ENCODE assay signal across 1 cellular context in the genomic region with DNA sequence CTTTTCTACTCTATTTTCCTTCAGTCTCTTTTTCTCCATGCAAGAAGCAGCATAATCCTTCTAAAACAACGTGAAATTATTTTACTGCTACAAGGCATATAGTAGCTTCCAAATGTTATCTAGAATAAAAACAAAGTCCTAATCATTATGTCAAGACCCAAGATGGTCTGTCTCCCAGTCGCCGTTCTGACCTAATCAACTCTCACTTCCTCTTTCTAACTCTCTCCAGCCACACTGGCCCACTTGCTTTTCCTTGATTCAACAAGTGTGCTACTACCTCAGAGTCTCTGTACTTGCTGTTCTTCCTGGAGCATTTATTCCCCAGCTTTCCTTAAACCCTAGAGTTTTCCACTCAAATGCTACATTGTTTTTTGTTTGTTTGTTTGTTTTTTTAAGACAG.
TF ChIP-seq lines count a peak whose summit lies in the region.

No MANE protein-coding gene starts in this region.

TF ChIP-seq in GM12878, 131 proteins besides CTCF, POLR2A, EP300 and RAD21 (continued from another document):
- TF ChIP-seq, protein P1, sequence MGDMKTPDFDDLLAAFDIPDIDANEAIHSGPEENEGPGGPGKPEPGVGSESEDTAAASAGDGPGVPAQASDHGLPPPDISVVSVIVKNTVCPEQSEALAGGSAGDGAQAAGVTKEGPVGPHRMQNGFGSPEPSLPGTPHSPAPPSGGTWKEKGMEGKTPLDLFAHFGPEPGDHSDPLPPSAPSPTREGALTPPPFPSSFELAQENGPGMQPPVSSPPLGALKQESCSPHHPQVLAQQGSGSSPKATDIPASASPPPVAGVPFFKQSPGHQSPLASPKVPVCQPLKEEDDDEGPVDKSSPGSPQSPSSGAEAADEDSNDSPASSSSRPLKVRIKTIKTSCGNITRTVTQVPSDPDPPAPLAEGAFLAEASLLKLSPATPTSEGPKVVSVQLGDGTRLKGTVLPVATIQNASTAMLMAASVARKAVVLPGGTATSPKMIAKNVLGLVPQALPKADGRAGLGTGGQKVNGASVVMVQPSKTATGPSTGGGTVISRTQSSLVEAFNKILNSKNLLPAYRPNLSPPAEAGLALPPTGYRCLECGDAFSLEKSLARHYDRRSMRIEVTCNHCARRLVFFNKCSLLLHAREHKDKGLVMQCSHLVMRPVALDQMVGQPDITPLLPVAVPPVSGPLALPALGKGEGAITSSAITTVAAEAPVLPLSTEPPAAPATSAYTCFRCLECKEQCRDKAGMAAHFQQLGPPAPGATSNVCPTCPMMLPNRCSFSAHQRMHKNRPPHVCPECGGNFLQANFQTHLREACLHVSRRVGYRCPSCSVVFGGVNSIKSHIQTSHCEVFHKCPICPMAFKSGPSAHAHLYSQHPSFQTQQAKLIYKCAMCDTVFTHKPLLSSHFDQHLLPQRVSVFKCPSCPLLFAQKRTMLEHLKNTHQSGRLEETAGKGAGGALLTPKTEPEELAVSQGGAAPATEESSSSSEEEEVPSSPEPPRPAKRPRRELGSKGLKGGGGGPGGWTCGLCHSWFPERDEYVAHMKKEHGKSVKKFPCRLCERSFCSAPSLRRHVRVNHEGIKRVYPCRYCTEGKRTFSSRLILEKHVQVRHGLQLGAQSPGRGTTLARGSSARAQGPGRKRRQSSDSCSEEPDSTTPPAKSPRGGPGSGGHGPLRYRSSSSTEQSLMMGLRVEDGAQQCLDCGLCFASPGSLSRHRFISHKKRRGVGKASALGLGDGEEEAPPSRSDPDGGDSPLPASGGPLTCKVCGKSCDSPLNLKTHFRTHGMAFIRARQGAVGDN (IDR thresholded peaks at IDR 0.05) = no peak
- TF ChIP-seq, protein P2, sequence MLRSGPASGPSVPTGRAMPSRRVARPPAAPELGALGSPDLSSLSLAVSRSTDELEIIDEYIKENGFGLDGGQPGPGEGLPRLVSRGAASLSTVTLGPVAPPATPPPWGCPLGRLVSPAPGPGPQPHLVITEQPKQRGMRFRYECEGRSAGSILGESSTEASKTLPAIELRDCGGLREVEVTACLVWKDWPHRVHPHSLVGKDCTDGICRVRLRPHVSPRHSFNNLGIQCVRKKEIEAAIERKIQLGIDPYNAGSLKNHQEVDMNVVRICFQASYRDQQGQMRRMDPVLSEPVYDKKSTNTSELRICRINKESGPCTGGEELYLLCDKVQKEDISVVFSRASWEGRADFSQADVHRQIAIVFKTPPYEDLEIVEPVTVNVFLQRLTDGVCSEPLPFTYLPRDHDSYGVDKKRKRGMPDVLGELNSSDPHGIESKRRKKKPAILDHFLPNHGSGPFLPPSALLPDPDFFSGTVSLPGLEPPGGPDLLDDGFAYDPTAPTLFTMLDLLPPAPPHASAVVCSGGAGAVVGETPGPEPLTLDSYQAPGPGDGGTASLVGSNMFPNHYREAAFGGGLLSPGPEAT (IDR thresholded peaks at IDR 0.05; ENCODE audit: low read depth) = 0 out of 2 replicates have a peak, but pooled peaks have one; percentile 19
- peak; percentile 50; the same call in 1 of the 2 replicates for TF ChIP-seq IKZF1 (conservative IDR thresholded peaks at IDR 0.05)
